11 cellular contexts compared by ENCODE assay signal in genomic region chr11:12091957-12092558, GRCh38. TPM values are rescaled to one million over a fixed set of nuclear protein-coding genes. Genes with fewer than 3 reads are reported as not detected.
DNase-seq lines count a peak whose midpoint lies in the region; ATAC-seq, FAIRE-seq and TF ChIP-seq lines count a peak whose summit lies in the region.
"Had no signal": no experiment of that assay in that cellular context is flagged by ENCODE, and none has a peak within 500 bp of the region (broad histone marks: within the 10 kb centered on the region; RNA-seq: fewer than 3 reads in every experiment).

No MANE protein-coding gene starts in this region.

- no peak overlapping the region for H3K9ac ChIP-seq in keratinocyte (ENCODE audit: control insufficient read depth, extremely low read depth, insufficient read depth, low read length)

- DNase-seq in Right ventricle myocardium superior (no peak), left cardiac atrium (no peak), WTC11 (ENCODE audit: low spot score) (no peak), keratinocyte (ENCODE audit: low read depth, low spot score) (no peak), aorta (peak in 1 of 2 donors; percentile 22), retina (no peak), LoVo (ENCODE audit: low spot score) (no peak), kidney glomerular epithelial cell (lab: John Stamatoyannopoulos, UW) (no peak)
- DNase-seq: DND-41; RPMI8226; stimulated activated naive B cell treated with anti-CD40 and anti-IgM and Interleukin-4, amounts not matched to agents 10 μg/mL and 1 μg/mL and 100 μg/mL, for 72 hours had no signal

- no peaks in the 10 kb centered on the region for H4K20me1 ChIP-seq in keratinocyte (ENCODE audit: control insufficient read depth, extremely low read depth, insufficient read depth, low read length)

- no peak overlapping the region for H2AFZ ChIP-seq in keratinocyte (ENCODE audit: control insufficient read depth, low read length)

- no peaks in the 10 kb centered on the region for H3K79me2 ChIP-seq in keratinocyte (ENCODE audit: control insufficient read depth, insufficient read depth, low read length)

- FAIRE-seq in keratinocyte (lab: Jason Lieb, UNC) = no peak

- peaks cover 38% of the 10 kb centered on the region for H3K4me1 Mint-ChIP-seq in WTC11

- H3K27ac ChIP-seq in keratinocyte (ENCODE audit: control insufficient read depth, insufficient read depth, low read length) = peak overlapping the region; percentile 99
- peak overlapping the region; percentile 57 to 90 for H3K27ac ChIP-seq in aorta (ENCODE audit: low read depth in 1 of 2, low read length in 2 of 2)

- no peak overlapping the region for H3K4me3 Mint-ChIP-seq in WTC11
- H3K4me3 Mint-ChIP-seq: stimulated activated naive B cell treated with anti-CD40 and anti-IgM and Interleukin-4, amounts not matched to agents 10 μg/mL and 1 μg/mL and 100 μg/mL, for 72 hours had no signal

- H3K27me3 ChIP-seq in keratinocyte (ENCODE audit: control insufficient read depth, extremely low read depth, insufficient read depth, low read length) = no peaks in the 10 kb centered on the region
- no peaks in the 10 kb centered on the region for H3K27me3 ChIP-seq in aorta (ENCODE audit: control insufficient read depth in 1 of 2, insufficient read depth in 2 of 2, low read length in 1 of 2)

- no peaks in the 10 kb centered on the region for H3K9me3 Mint-ChIP-seq in WTC11
- H3K9me3 Mint-ChIP-seq: stimulated activated naive B cell treated with anti-CD40 and anti-IgM and Interleukin-4, amounts not matched to agents 10 μg/mL and 1 μg/mL and 100 μg/mL, for 72 hours had no signal

- 27 to 29% methylated on average over 4 of the region's 4 CpGs for WGBS in aorta, 2 donors

- H3K9me3 ChIP-seq in keratinocyte (ENCODE audit: control insufficient read depth, low read depth, low read length) (no peaks in the 10 kb centered on the region), aorta (ENCODE audit: control insufficient read depth, low read length) (no peaks in the 10 kb centered on the region)

- intact Hi-C loops in Right ventricle myocardium superior (cut with DNase I) (no loop called here), left cardiac atrium (cut with DNase I) (no loop called here), aorta (cut with DNase I) (loop anchor here (2.0 to 5.0 kb wide), 3 partner anchors 15 to 190 kb away; partner anchors contain the start of gene MICAL2 (in 1 of the 2))

- H3K36me3 Mint-ChIP-seq in WTC11 = no peaks in the 10 kb centered on the region
- H3K36me3 Mint-ChIP-seq: stimulated activated naive B cell treated with anti-CD40 and anti-IgM and Interleukin-4, amounts not matched to agents 10 μg/mL and 1 μg/mL and 100 μg/mL, for 72 hours had no signal

- H3K4me1 ChIP-seq in keratinocyte (ENCODE audit: control insufficient read depth, extremely low read depth, insufficient read depth, low read length) = peaks cover 62% of the 10 kb centered on the region
- H3K4me1 ChIP-seq in aorta (ENCODE audit: control insufficient read depth in 1 of 2, insufficient read depth in 2 of 2, low read length in 2 of 2) = no peaks in the 10 kb centered on the region

- TF ChIP-seq CTCF in WTC11 (IDR thresholded peaks at IDR 0.05) = no peak
- TF ChIP-seq CTCF in keratinocyte (optimal IDR thresholded peaks at IDR 0.05 in 1 of 3, IDR thresholded peaks at IDR 0.05 in 1 of 3, conservative IDR thresholded peaks at IDR 0.05 in 1 of 3; ENCODE audit: extremely low read depth in 1 of 3, insufficient read depth in 2 of 3, low read length in 3 of 3) = no peak

- dilution Hi-C loops in keratinocyte (cut with MboI; ENCODE audit: extremely low pct_ligation_motif_present, low sequenced_read_pairs) = no loop called here

- H3K4me3 ChIP-seq in keratinocyte (ENCODE audit: control insufficient read depth in 2 of 3, extremely low read depth in 1 of 3, insufficient read depth in 2 of 3, low read depth in 1 of 3, low read length in 3 of 3) (no peak overlapping the region), aorta (ENCODE audit: low read length in 2 of 2) (no peak overlapping the region)

- 0 out of 2 replicates have a peak overlapping the region, but pooled peaks have one; percentile 22 for H3K27ac Mint-ChIP-seq in WTC11
- H3K27ac Mint-ChIP-seq: stimulated activated naive B cell treated with anti-CD40 and anti-IgM and Interleukin-4, amounts not matched to agents 10 μg/mL and 1 μg/mL and 100 μg/mL, for 72 hours had no signal

- no peaks in the 10 kb centered on the region for H3K27me3 Mint-ChIP-seq in WTC11 (ENCODE audit: low read depth)

- H3K4me2 ChIP-seq in keratinocyte (ENCODE audit: control insufficient read depth, extremely low read depth, insufficient read depth, low read depth, low read length) = no peak overlapping the region

- POLR2A ChIA-PET in WTC11 (lab: Charles Lee) = interaction anchor here (0.6 kb wide), 1 partner anchor 393 kb away, joined by 5 read pairs; no protein-coding TSS in a partner anchor

- CTCF ChIA-PET in WTC11 (lab: Charles Lee) = interaction anchor here (1.0 to 2.6 kb wide), 14 partner anchors 9 to 822 kb away, joined by 3 to 13 read pairs (median 5); partner anchors contain the start of gene MICAL2

- no peaks in the 10 kb centered on the region for H3K9me1 ChIP-seq in keratinocyte (ENCODE audit: control insufficient read depth, extremely low read depth, insufficient read depth, low read length)

- H3K36me3 ChIP-seq in keratinocyte (ENCODE audit: control insufficient read depth in 2 of 2, extremely low read depth in 1 of 2, insufficient read depth in 2 of 2, low read length in 2 of 2) = peaks cover 0 to 3% of the 10 kb centered on the region in 2 experiments
- no peaks in the 10 kb centered on the region for H3K36me3 ChIP-seq in aorta (ENCODE audit: control insufficient read depth in 1 of 2, insufficient read depth in 2 of 2, low read length in 1 of 2)

- peak; percentile 44 for ATAC-seq in Right ventricle myocardium superior (ENCODE audit: poor library complexity)
- no peak for ATAC-seq in left cardiac atrium
- peak; percentile 24 for ATAC-seq in WTC11
- ATAC-seq in aorta (ENCODE audit: low FRiP score) = no peak
- ATAC-seq: stimulated activated naive B cell treated with anti-CD40 and anti-IgM and Interleukin-4, amounts not matched to agents 10 μg/mL and 1 μg/mL and 100 μg/mL, for 72 hours had no signal

TF ChIP-seq in WTC11, 78 proteins besides CTCF, POLR2A, EP300 and RAD21:
- TF ChIP-seq, protein P1, sequence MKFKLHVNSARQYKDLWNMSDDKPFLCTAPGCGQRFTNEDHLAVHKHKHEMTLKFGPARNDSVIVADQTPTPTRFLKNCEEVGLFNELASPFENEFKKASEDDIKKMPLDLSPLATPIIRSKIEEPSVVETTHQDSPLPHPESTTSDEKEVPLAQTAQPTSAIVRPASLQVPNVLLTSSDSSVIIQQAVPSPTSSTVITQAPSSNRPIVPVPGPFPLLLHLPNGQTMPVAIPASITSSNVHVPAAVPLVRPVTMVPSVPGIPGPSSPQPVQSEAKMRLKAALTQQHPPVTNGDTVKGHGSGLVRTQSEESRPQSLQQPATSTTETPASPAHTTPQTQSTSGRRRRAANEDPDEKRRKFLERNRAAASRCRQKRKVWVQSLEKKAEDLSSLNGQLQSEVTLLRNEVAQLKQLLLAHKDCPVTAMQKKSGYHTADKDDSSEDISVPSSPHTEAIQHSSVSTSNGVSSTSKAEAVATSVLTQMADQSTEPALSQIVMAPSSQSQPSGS (CRISPR knock-in tag; IDR thresholded peaks at IDR 0.05; ENCODE audit: borderline replicate concordance, low read depth) = no peak
- TF ChIP-seq PRRX2 (CRISPR knock-in tag; IDR thresholded peaks at IDR 0.05) (no peak), ZNF416 (CRISPR knock-in tag; IDR thresholded peaks at IDR 0.05) (no peak), HMGA2 (CRISPR knock-in tag; IDR thresholded peaks at IDR 0.05) (no peak), ZNF425 (CRISPR knock-in tag; conservative IDR thresholded peaks at IDR 0.05) (no peak)
TF ChIP-seq in WTC11: peak in this region for 0.

RNA-seq across cellular contexts. Expression of gene MICAL2, which starts 18.3 kb away (rescaled TPM):
- 34.8 TPM for total RNA-seq in Right ventricle myocardium superior
- total RNA-seq in left cardiac atrium = 100 to 1,000 TPM in 1 of 2 donors, 10 to 100 TPM in 1; 74.5 to 128 TPM
- total RNA-seq in WTC11 (2021) = 2.2 to 3.1 TPM (median 2.6 TPM) in 3 replicates
- 72.7 to 124 TPM (median 83.9 TPM) in 3 replicates for polyA plus RNA-seq in keratinocyte
- polyA plus RNA-seq in keratinocyte (2011; ENCODE audit: low read depth) = 172 TPM
- 76.6 and 79.2 TPM in 2 replicates for polyA plus RNA-seq in keratinocyte (2011; cell fraction: cytosol; rRNA removed)
- 175 and 197 TPM in 2 replicates for polyA plus RNA-seq in keratinocyte (2011; cell fraction: nucleus; rRNA removed)
- polyA plus RNA-seq in keratinocyte (2012; ENCODE audit: low replicate concordance) = 52.2 and 143 TPM in 2 replicates
- polyA minus RNA-seq in keratinocyte = 218 to 406 TPM (median 316 TPM) in 3 replicates
- 176 TPM for polyA minus RNA-seq in keratinocyte (2011; cell fraction: cytosol; rRNA and poly(A)+ RNA removed)
- 292 and 558 TPM in 2 replicates for polyA minus RNA-seq in keratinocyte (2011; cell fraction: nucleus; rRNA and poly(A)+ RNA removed)
- 100 to 1,000 TPM; 315 to 605 TPM for total RNA-seq in aorta
- polyA plus RNA-seq in aorta = 100 to 1,000 TPM in 1 of 2 donors, 10 to 100 TPM in 1; 87.7 to 245 TPM

Comparison
In these comparisons a context has a peak if more than half of its experiments do, and no peak if none do; other contexts are left out.
1. ATAC-seq: peak in Right ventricle myocardium superior (single experiment) and WTC11 (single experiment); none in left cardiac atrium (0 of 2) and aorta (single experiment).
2. intact Hi-C loops: an anchor here in aorta (2.0 to 5.0 kb wide); none called in Right ventricle myocardium superior and left cardiac atrium.